In the genomic region with DNA sequence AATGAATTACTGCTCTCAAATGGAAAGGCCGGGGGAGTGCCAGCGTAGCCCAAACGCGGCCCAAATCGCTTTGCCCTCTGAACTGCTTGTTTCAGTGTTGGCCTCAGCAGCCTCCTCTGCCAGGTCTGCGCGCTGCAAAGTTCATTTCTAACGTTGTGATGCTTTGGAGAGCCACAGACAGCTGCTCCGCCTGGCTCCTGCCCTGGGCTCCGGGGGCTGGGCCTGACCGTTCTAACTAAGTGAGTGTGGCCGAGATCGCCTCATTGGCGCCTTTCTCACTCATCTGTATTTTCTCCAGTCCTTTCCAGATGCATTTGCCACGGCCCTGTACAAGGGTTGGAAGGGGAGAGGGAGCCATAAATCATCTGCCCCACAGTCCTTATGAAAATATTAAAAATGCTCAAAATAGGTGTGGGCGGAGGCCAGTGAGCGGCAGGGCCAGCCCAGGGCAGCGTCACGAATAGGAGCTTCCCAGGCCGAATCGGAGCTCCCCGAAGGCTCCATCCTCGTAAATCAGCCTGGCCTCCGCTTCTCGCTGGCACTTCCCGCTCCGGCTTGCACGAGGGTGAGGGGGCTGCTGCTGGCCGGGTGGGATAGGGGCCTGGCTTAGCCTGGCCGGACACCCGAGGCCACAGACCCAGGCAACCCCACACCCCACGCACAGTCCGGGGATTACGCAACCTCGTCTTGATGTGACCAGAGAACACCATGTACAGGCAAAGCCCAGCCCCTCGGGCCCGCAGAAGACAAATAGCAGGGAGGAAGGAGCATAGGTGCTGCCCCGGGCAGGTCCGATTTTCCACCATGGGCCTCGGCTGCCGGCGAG, we compare ENCODE assay signal across 14 cellular contexts.
DNase-seq lines count a peak whose midpoint lies in the region; ATAC-seq and TF ChIP-seq lines count a peak whose summit lies in the region.
"Had no signal": no experiment of that assay in that cellular context is flagged by ENCODE, and none has a peak within 500 bp of the region (broad histone marks: within the 10 kb centered on the region; RNA-seq: fewer than 3 reads in every experiment).

No MANE protein-coding gene starts in this region.

- no peak for TF ChIP-seq POLR2A in right lobe of liver (IDR thresholded peaks at IDR 0.05)

- no peaks in the 10 kb centered on the region for H3K79me2 ChIP-seq in ACC112 (ENCODE audit: control insufficient read depth, insufficient read depth, low read length, unreplicated experiment)

- no peak overlapping the region for H3K27ac ChIP-seq in ACC112 (ENCODE audit: low read depth, low read length)
- peak overlapping the region; percentile 62 for H3K27ac ChIP-seq in adipose tissue (ENCODE audit: low read depth, low read length)
- H3K27ac ChIP-seq in right lobe of liver, result no peak overlapping the region

- H3K36me3 ChIP-seq in ACC112 (ENCODE audit: insufficient read depth, low read length), result no peaks in the 10 kb centered on the region
- no peaks in the 10 kb centered on the region for H3K36me3 ChIP-seq in right lobe of liver
- no peaks in the 10 kb centered on the region for H3K36me3 ChIP-seq in BE2C

- H3K4me3 ChIP-seq in ACC112 (ENCODE audit: low read depth, low read length), result peak overlapping the region; percentile 32
- no peak overlapping the region for H3K4me3 ChIP-seq in right lobe of liver
- H3K4me3 ChIP-seq in BE2C (ENCODE audit: low read depth, low read length), result no peak overlapping the region

- no peaks in the 10 kb centered on the region for H3K36me3 Mint-ChIP-seq in activated T-cell treated with anti-CD3 and anti-CD28 coated beads, Interleukin-2, amount 50 U/mL, for 72 hours (ENCODE audit: insufficient read depth in 2 of 2)

- H3K9me3 ChIP-seq in right lobe of liver (no peaks in the 10 kb centered on the region), BE2C (no peaks in the 10 kb centered on the region)

- ATAC-seq in right lobe of liver (peak; percentile 74 to 91 (median 78)), sciatic nerve (peak; percentile 91)
- ATAC-seq in activated T-cell treated with anti-CD3 and anti-CD28 coated beads, Interleukin-2, amount 50 U/mL, for 72 hours (replicated peaks in 1 of 2), result no peak

- H3K27me3 Mint-ChIP-seq in activated T-cell treated with anti-CD3 and anti-CD28 coated beads, Interleukin-2, amount 50 U/mL, for 72 hours (ENCODE audit: low read depth), result peaks cover 17% of the 10 kb centered on the region

- no peak overlapping the region for H3K27ac Mint-ChIP-seq in activated T-cell treated with anti-CD3 and anti-CD28 coated beads, Interleukin-2, amount 50 U/mL, for 72 hours
- H3K27ac Mint-ChIP-seq: activated B cell treated with CpG ODN at 0.5 μM for 24 hours, memory B cell had no signal

- peaks cover 21% of the 10 kb centered on the region for H3K27me3 ChIP-seq in ACC112 (ENCODE audit: insufficient read depth, low read length)
- H3K27me3 ChIP-seq in right lobe of liver, result no peaks in the 10 kb centered on the region
- no peaks in the 10 kb centered on the region for H3K27me3 ChIP-seq in BE2C

- peaks cover 4% of the 10 kb centered on the region for H3K4me1 ChIP-seq in ACC112 (ENCODE audit: control insufficient read depth, insufficient read depth, low read length, unreplicated experiment)
- peaks cover 0 to 14% (median 6%) of the 10 kb centered on the region in 4 donors for H3K4me1 ChIP-seq in right lobe of liver
- H3K4me1 ChIP-seq in BE2C, result no peaks in the 10 kb centered on the region; the same call in 1 of the 2 replicates

- intact Hi-C loops in right lobe of liver (cut with DNase I), result no loop called here
- intact Hi-C loops in sciatic nerve (cut with DNase I), result no loop called here

- DNase-seq in right lobe of liver, result peak in 1 of 3 donors; percentile 72
- DNase-seq in sciatic nerve (ENCODE audit: low spot score), result peak; percentile 79
- no peak for DNase-seq in SKM-1 treated with dmso at 0.1 percent for 144 hours (lab: John Stamatoyannopoulos, UW; ENCODE audit: unreplicated experiment)
- no peak for DNase-seq in activated T-cell treated with anti-CD3 and anti-CD28 coated beads, Interleukin-2, amount 50 U/mL, for 72 hours
- no peak for DNase-seq in NCI-H2171 treated with DMSO at 0.1 percent for 48 hours (lab: John Stamatoyannopoulos, UW)
- no peak for DNase-seq in BE2C
- DNase-seq: activated B cell treated with CpG ODN at 0.5 μM for 24 hours, AML-193, NCI-H1436, NCI-H526 treated with DMSO at 0.1 percent for 48 hours, SIG-M5 had no signal

- WGBS in adipose tissue, 3 donors, result 38 to 74% (median 40%) methylated on average over 40 to 42 of the region's 42 CpGs
- WGBS in right lobe of liver (ENCODE audit: insufficient coverage, low coverage, low lambda C conversion rate, missing lambda C conversion rate), result 61% methylated on average over 32 of the region's 42 CpGs

- no peaks in the 10 kb centered on the region for H3K9me3 Mint-ChIP-seq in activated T-cell treated with anti-CD3 and anti-CD28 coated beads, Interleukin-2, amount 50 U/mL, for 72 hours
- H3K9me3 Mint-ChIP-seq: activated B cell treated with CpG ODN at 0.5 μM for 24 hours had no signal

- no peak overlapping the region for H2AFZ ChIP-seq in ACC112 (ENCODE audit: low read length, unreplicated experiment)

- H3K4me1 Mint-ChIP-seq in activated T-cell treated with anti-CD3 and anti-CD28 coated beads, Interleukin-2, amount 50 U/mL, for 72 hours (ENCODE audit: low read depth), result no peaks in the 10 kb centered on the region

- TF ChIP-seq CTCF in right lobe of liver (IDR thresholded peaks at IDR 0.05) (no peak), BE2C (IDR thresholded peaks at IDR 0.05; ENCODE audit: low read depth, low read length) (no peak)

- H3K4me3 Mint-ChIP-seq in activated T-cell treated with anti-CD3 and anti-CD28 coated beads, Interleukin-2, amount 50 U/mL, for 72 hours, result no peak overlapping the region
- H3K4me3 Mint-ChIP-seq: activated B cell treated with CpG ODN at 0.5 μM for 24 hours, memory B cell had no signal

Comparison
In these comparisons a context has a peak if more than half of its experiments do, and no peak if none do; other contexts are left out.
1. ATAC-seq: peak in right lobe of liver (4 of 4) and sciatic nerve (single experiment); none in activated T-cell treated with anti-CD3 and anti-CD28 coated beads, Interleukin-2, amount 50 U/mL, for 72 hours (0 of 2).